7 cellular contexts compared by ENCODE assay signal in the genomic region with DNA sequence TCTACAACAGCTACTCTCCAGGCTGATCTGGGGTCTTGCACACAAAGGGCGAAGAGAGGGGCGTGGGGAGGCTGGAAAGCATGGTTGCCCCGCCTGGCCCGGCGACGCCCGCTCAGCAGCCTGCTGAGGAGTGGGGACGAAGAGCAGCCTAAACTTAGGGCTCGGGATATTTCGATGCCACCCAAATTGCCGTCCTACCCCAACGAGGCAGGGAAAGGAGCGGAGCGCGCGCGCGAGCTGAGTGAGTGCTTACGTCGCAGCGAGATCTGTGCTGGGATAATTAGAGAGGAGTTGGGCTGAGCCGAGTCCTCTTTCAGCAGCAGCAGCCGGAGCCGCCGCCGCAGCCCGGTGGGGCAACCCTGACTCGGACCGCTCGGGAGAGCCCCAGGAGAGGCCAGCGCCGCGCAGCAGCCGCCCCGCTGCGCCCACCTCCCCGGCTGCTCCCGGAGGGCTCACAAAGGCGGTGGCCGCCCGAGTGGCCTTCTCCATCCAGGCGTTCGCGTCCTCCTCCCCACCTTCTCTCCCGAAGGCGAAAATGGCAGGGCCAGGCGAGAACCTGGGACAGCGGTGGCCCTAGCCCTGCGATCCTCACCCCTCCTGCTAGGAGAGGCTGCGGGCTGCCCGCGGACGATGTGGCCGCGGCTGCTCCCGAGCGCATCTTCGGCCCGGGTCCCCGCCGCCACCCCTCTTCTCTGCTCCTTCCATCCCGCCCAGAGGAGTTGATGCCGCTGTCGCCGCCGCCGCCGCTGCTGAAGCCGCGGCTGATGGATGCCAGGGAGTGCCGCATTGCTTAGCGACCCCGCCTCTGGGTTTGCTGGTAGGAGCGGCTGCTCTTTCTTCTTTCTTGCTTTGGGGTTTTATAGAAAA. TPM values are rescaled to one million over a fixed set of nuclear protein-coding genes. Genes with fewer than 3 reads are reported as not detected.
DNase-seq lines count a peak whose midpoint lies in the region; ATAC-seq lines count a peak whose summit lies in the region.

A gene with protein sequence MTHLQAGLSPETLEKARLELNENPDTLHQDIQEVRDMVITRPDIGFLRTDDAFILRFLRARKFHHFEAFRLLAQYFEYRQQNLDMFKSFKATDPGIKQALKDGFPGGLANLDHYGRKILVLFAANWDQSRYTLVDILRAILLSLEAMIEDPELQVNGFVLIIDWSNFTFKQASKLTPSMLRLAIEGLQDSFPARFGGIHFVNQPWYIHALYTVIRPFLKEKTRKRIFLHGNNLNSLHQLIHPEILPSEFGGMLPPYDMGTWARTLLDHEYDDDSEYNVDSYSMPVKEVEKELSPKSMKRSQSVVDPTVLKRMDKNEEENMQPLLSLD (plus strand): TSS at position 306 of the 867 bp plus-strand sequence. CDS start 1,543 bp downstream, outside the sequence.

- no peaks in the 10 kb centered on the region for H3K9me3 Mint-ChIP-seq in activated CD4-positive, alpha-beta memory T cell treated with anti-CD3 and anti-CD28 coated beads, Interleukin-2, amount 10 ng/mL, durations not matched to agents 7 days and 5 days

- peaks cover 31% of the 10 kb centered on the region for H3K27me3 Mint-ChIP-seq in activated CD4-positive, alpha-beta memory T cell treated with anti-CD3 and anti-CD28 coated beads, Interleukin-2, amount 10 ng/mL, durations not matched to agents 7 days and 5 days

- CTCF ChIA-PET in activated CD4-positive, alpha-beta memory T cell treated with anti-CD3 and anti-CD28 coated beads, Interleukin-2, amount 10 ng/mL, durations not matched to agents 7 days and 5 days (lab: Charles Lee): no interaction called here

- H3K36me3 Mint-ChIP-seq in activated CD4-positive, alpha-beta memory T cell treated with anti-CD3 and anti-CD28 coated beads, Interleukin-2, amount 10 ng/mL, durations not matched to agents 7 days and 5 days (ENCODE audit: low read depth): no peaks in the 10 kb centered on the region

- no peak for ATAC-seq in GM21381 (IDR thresholded peaks at IDR 0.05; ENCODE audit: unreplicated experiment)

- peak; percentile 35 for DNase-seq in NCI-H128 (lab: John Stamatoyannopoulos, UW; ENCODE audit: unreplicated experiment)
- DNase-seq in amygdala (lab: John Stamatoyannopoulos, UW): peak in 41 of 56 donors; percentile 5 to 68 (median 34)
- DNase-seq in iPS-NIHi7 (ENCODE audit: extremely low spot score): peak; percentile 64
- DNase-seq in substantia nigra (lab: John Stamatoyannopoulos, UW): peak in 11 of 49 donors; percentile 0 to 68 (median 21)
- DNase-seq in OCI-M2 (lab: John Stamatoyannopoulos, UW; ENCODE audit: unreplicated experiment): no peak
- DNase-seq in activated CD4-positive, alpha-beta memory T cell treated with anti-CD3 and anti-CD28 coated beads, Interleukin-2, amount 10 ng/mL, durations not matched to agents 7 days and 5 days: no peak

- no peaks in the 10 kb centered on the region for H3K4me1 Mint-ChIP-seq in activated CD4-positive, alpha-beta memory T cell treated with anti-CD3 and anti-CD28 coated beads, Interleukin-2, amount 10 ng/mL, durations not matched to agents 7 days and 5 days

- no peak within 1 kb of the TSS for H3K27ac Mint-ChIP-seq in activated CD4-positive, alpha-beta memory T cell treated with anti-CD3 and anti-CD28 coated beads, Interleukin-2, amount 10 ng/mL, durations not matched to agents 7 days and 5 days

- H3K27ac ChIP-seq in substantia nigra (ENCODE audit: low read depth, low read length, poor library complexity, severe bottlenecking): peak within 1 kb of the TSS; percentile 26

- no peak within 1 kb of the TSS for H3K4me3 Mint-ChIP-seq in activated CD4-positive, alpha-beta memory T cell treated with anti-CD3 and anti-CD28 coated beads, Interleukin-2, amount 10 ng/mL, durations not matched to agents 7 days and 5 days

- POLR2A ChIA-PET in activated CD4-positive, alpha-beta memory T cell treated with anti-CD3 and anti-CD28 coated beads, Interleukin-2, amount 10 ng/mL, durations not matched to agents 7 days and 5 days (lab: Charles Lee): no interaction called here

RNA-seq across cellular contexts. Expression of the gene that starts here (rescaled TPM):
- not detected for total RNA-seq in activated CD4-positive, alpha-beta memory T cell treated with anti-CD3 and anti-CD28 coated beads, Interleukin-2, amount 10 ng/mL, durations not matched to agents 7 days and 5 days

Comparison
In these comparisons a context has a peak if more than half of its experiments do, and no peak if none do; other contexts are left out.
1. DNase-seq: peak in NCI-H128 (single experiment), amygdala (41 of 56) and iPS-NIHi7 (single experiment); none in OCI-M2 (single experiment) and activated CD4-positive, alpha-beta memory T cell treated with anti-CD3 and anti-CD28 coated beads, Interleukin-2, amount 10 ng/mL, durations not matched to agents 7 days and 5 days (single experiment).